23 cellular contexts compared by ENCODE assay signal in genomic region chr12:132950844-132951535, GRCh38. TPM values are rescaled to one million over a fixed set of nuclear protein-coding genes. Genes with fewer than 3 reads are reported as not detected.
DNase-seq lines count a peak whose midpoint lies in the region; ATAC-seq, FAIRE-seq and TF ChIP-seq lines count a peak whose summit lies in the region.
"Had no signal": no experiment of that assay in that cellular context is flagged by ENCODE, and none has a peak within 500 bp of the region (broad histone marks: within the 10 kb centered on the region; RNA-seq: fewer than 3 reads in every experiment).

No MANE protein-coding gene starts in this region.

- CTCF ChIA-PET in WTC11 (lab: Charles Lee), result no interaction called here

- no peak overlapping the region for H4K5ac ChIP-seq in mesendoderm (ENCODE audit: low read length)

- no peak overlapping the region for H2BK5ac ChIP-seq in mesendoderm (ENCODE audit: low read length)

- H3K79me1 ChIP-seq in mesendoderm (ENCODE audit: low read length), result peaks cover 24% of the 10 kb centered on the region

- no peak for TF ChIP-seq EP300 in ovary (IDR thresholded peaks at IDR 0.05)

- H3K56ac ChIP-seq in mesendoderm (ENCODE audit: low read length), result no peak overlapping the region

- no peak overlapping the region for H3K27ac Mint-ChIP-seq in WTC11
- H3K27ac Mint-ChIP-seq: CD8-positive, alpha-beta T cell; IgD-negative memory B cell had no signal

- H3K27ac ChIP-seq in mesendoderm (ENCODE audit: low read depth, low read length) (no peak overlapping the region), ovary (no peak overlapping the region)
- H3K27ac ChIP-seq: BLaER1 had no signal

- no peak overlapping the region for H3K4me2 ChIP-seq in mesendoderm (ENCODE audit: low read length)
- H3K4me2 ChIP-seq: BLaER1 had no signal

- no peaks in the 10 kb centered on the region for H3K36me3 ChIP-seq in mesendoderm (ENCODE audit: control insufficient read depth, insufficient read depth, low read length)
- no peaks in the 10 kb centered on the region for H3K36me3 ChIP-seq in ovary

- no peaks in the 10 kb centered on the region; the same call in none of the 2 replicates for H3K27me3 Mint-ChIP-seq in WTC11 (ENCODE audit: low read depth)
- H3K27me3 Mint-ChIP-seq: IgD-negative memory B cell had no signal

- DNase-seq in GM12892 (ENCODE audit: insufficient read length) (no peak), WTC11 (ENCODE audit: low spot score) (no peak), ecto neural progenitor cell (ENCODE audit: low spot score) (peak; percentile 10), mesendoderm (no peak), left colon (no peak), foreskin melanocyte (no peak), ovary (no peak)
- DNase-seq: CD8-positive, alpha-beta T cell; DND-41; GOT3; Kasumi-1; MM.1S; NCI-H1092; NCI-H1436 treated with DMSO at 0.1 percent for 48 hours; NCI-H2029 treated with DMSO at 0.1 percent for 48 hours; NCI-H2171; NCI-H526; PC-3; RPMI8226; SHP77 treated with DMSO at 0.1 percent for 48 hours had no signal

- peak; percentile 80 for FAIRE-seq in GM12892 (lab: Jason Lieb, UNC)

- TF ChIP-seq POLR2A in GM12892 (IDR thresholded peaks at IDR 0.05; ENCODE audit: low read depth, low read length), result no peak
- TF ChIP-seq POLR2A in ovary (IDR thresholded peaks at IDR 0.05), result no peak

- H3K79me2 ChIP-seq in mesendoderm (ENCODE audit: control insufficient read depth, insufficient read depth, low read length), result peaks cover 13% of the 10 kb centered on the region

- no peak overlapping the region for H2BK120ac ChIP-seq in mesendoderm (ENCODE audit: low read depth, low read length)

- H3K4me1 Mint-ChIP-seq in WTC11, result peaks cover 9% of the 10 kb centered on the region

- no peak overlapping the region for H3K23ac ChIP-seq in mesendoderm (ENCODE audit: low read length)

- H3K4me3 ChIP-seq in mesendoderm (ENCODE audit: low read length), result peak overlapping the region; percentile 40
- H3K4me3 ChIP-seq in ovary, result no peak overlapping the region
- H3K4me3 ChIP-seq: BLaER1 had no signal

- WGBS in mesendoderm (ENCODE audit: extremely low coverage, insufficient coverage, low lambda C conversion rate), result no CpG with 5 or more reads among the region's 27 CpGs
- WGBS in ovary, 3 donors, result 95 to 98% (median 97%) methylated on average over 27 of the region's 27 CpGs

- peaks cover 40% of the 10 kb centered on the region for H3K36me3 Mint-ChIP-seq in WTC11

- no peak overlapping the region for H3K4ac ChIP-seq in mesendoderm (ENCODE audit: low read depth, low read length)

- peaks cover 2% of the 10 kb centered on the region for H3K4me1 ChIP-seq in mesendoderm (ENCODE audit: control insufficient read depth, low read depth, low read length)
- H3K4me1 ChIP-seq in ovary (ENCODE audit: insufficient read depth), result peaks cover 8% of the 10 kb centered on the region

- no peak overlapping the region for H3K9ac ChIP-seq in mesendoderm (ENCODE audit: low read length)
- H3K9ac ChIP-seq: BLaER1 had no signal

- no peak for ATAC-seq in WTC11
- ATAC-seq in left colon, result no peak
- no peak for ATAC-seq in GM21786 (IDR thresholded peaks at IDR 0.05; ENCODE audit: unreplicated experiment)
- ATAC-seq: CD8-positive, alpha-beta T cell; PC-3 had no signal

- H4K8ac ChIP-seq in mesendoderm (ENCODE audit: low read depth, low read length), result no peak overlapping the region

- H2BK15ac ChIP-seq in mesendoderm (replicated peaks; ENCODE audit: low read depth), result no peak overlapping the region

- no peak overlapping the region for H3K18ac ChIP-seq in mesendoderm (ENCODE audit: low read length)

- intact Hi-C loops in left colon (cut with DNase I, micrococcal nuclease), result no loop called here
- intact Hi-C loops in ovary (cut with DNase I), result loop anchor here in 1 of 4 donors (5.0 kb wide), 1 partner anchor 34 kb away; no protein-coding TSS in a partner anchor

- POLR2A ChIA-PET in WTC11 (lab: Charles Lee), result no interaction called here

- H3K9me3 ChIP-seq in ovary, result peaks cover 0 to 40% of the 10 kb centered on the region in 2 donors

- peaks cover 34% of the 10 kb centered on the region for H3K9me3 Mint-ChIP-seq in WTC11

- no peak overlapping the region for H3K4me3 Mint-ChIP-seq in WTC11
- H3K4me3 Mint-ChIP-seq: CD8-positive, alpha-beta T cell; IgD-negative memory B cell had no signal

- H3K27me3 ChIP-seq in mesendoderm (ENCODE audit: insufficient read depth, low read length, poor library complexity), result no peaks in the 10 kb centered on the region
- H3K27me3 ChIP-seq in ovary, result no peaks in the 10 kb centered on the region
- H3K27me3 ChIP-seq: BLaER1 had no signal

- H2AK5ac ChIP-seq in mesendoderm (ENCODE audit: low read length), result no peak overlapping the region

- TF ChIP-seq CTCF in WTC11 (IDR thresholded peaks at IDR 0.05), result no peak
- no peak for TF ChIP-seq CTCF in ovary (IDR thresholded peaks at IDR 0.05)

TF ChIP-seq in WTC11, 78 proteins besides CTCF, POLR2A, EP300 and RAD21:
- no peak for TF ChIP-seq E2F5 (CRISPR knock-in tag; IDR thresholded peaks at IDR 0.05)
- TF ChIP-seq ZNF138 (CRISPR knock-in tag; conservative IDR thresholded peaks at IDR 0.05), result 0 out of 2 replicates have a peak, but pooled peaks have one; percentile 53

RNA-seq across cellular contexts. Expression of gene ZNF605, which starts 5.1 kb away (rescaled TPM):
- 4.8 TPM for polyA plus RNA-seq in GM12892 (2012; ENCODE audit: missing spikeins)
- total RNA-seq in WTC11 (2021), result 15.7 to 21.1 TPM (median 18.3 TPM) in 3 replicates
- 9.4 TPM for polyA plus RNA-seq in mesendoderm (2013, experiment 1 of 2)
- 9.8 TPM for polyA plus RNA-seq in mesendoderm (2013, experiment 2 of 2)
- 10 to 100 TPM in 1 of 2 donors, 1 to 10 TPM in 1; 8.6 to 10.8 TPM for total RNA-seq in left colon
- 10 to 100 TPM in 5 of 7 donors, 1 to 10 TPM in 2; 8.3 to 20.9 (median 14.5) TPM for total RNA-seq in ovary
- polyA plus RNA-seq in ovary, result 10 to 100 TPM in 1 of 2 donors, 1 to 10 TPM in 1; 5.2 to 10.3 TPM

RNA-seq across cellular contexts. Expression of gene ZNF26, which starts 35.2 kb away (rescaled TPM):
- 9.4 TPM for polyA plus RNA-seq in GM12892 (2012; ENCODE audit: missing spikeins)
- 11.9 to 14.6 TPM (median 13.5 TPM) in 3 replicates for total RNA-seq in WTC11 (2021)
- polyA plus RNA-seq in mesendoderm (2013, experiment 1 of 2), result 5.2 TPM
- 5.5 TPM for polyA plus RNA-seq in mesendoderm (2013, experiment 2 of 2)
- total RNA-seq in left colon, result 1 to 10 TPM; 8.4 to 8.5 TPM
- 10 to 100 TPM; 10.8 to 18.9 (median 14.1) TPM for total RNA-seq in ovary
- 1 to 10 TPM; 3.2 to 6.3 TPM for polyA plus RNA-seq in ovary
